Comparison of ENCODE assay signal across 8 cellular contexts in the genomic region with DNA sequence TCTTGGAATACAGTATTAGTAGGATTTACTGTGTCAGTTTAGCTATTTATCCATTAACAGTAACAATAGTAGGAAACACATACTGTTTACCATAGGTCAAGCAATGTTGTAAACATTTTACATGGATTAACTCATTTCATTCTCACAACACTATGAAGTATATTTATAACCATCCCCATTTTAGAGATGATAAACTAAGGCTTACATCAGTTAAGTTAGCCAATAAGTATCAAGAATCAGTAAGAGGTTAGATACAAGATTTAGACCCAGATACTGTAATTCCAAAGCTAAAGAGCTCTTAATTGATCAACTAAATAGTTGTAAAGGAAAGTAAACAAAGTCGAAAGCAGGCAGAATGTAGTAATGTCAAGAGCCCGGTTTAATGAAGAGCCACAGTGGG. TPM values are rescaled to one million over a fixed set of nuclear protein-coding genes. Genes with fewer than 3 reads are reported as not detected.
DNase-seq lines count a peak whose midpoint lies in the region; ATAC-seq and TF ChIP-seq lines count a peak whose summit lies in the region.

No MANE protein-coding gene starts in this region.

- no peak for TF ChIP-seq POLR2A in vagina (IDR thresholded peaks at IDR 0.05)

- TF ChIP-seq CTCF in heart right ventricle (IDR thresholded peaks at IDR 0.05), result no peak
- no peak for TF ChIP-seq CTCF in astrocyte of the spinal cord (IDR thresholded peaks at IDR 0.05; ENCODE audit: low read depth, low read length)
- TF ChIP-seq CTCF in vagina (IDR thresholded peaks at IDR 0.05), result no peak

- H3K9me3 ChIP-seq in heart right ventricle, result no peaks in the 10 kb centered on the region
- H3K9me3 ChIP-seq in vagina, result no peaks in the 10 kb centered on the region

- peak overlapping the region; percentile 75 for H3K27ac Mint-ChIP-seq in memory B cell

- WGBS in heart right ventricle, 2 donors, result 43 to 47% methylated on average over 2 of the region's 2 CpGs

- no peaks in the 10 kb centered on the region for H3K27me3 Mint-ChIP-seq in memory B cell

- H3K4me1 ChIP-seq in heart right ventricle (peaks cover 0 to 29% (median 17%) of the 10 kb centered on the region in 9 donors), vagina (peaks cover 19% of the 10 kb centered on the region)

- ATAC-seq in heart right ventricle, result peak in 1 of 8 donors; percentile 8
- no peak for ATAC-seq in Right ventricle myocardium inferior
- ATAC-seq in memory B cell (ENCODE audit: low read depth), result no peak

- H3K36me3 Mint-ChIP-seq in memory B cell, result peaks cover 8% of the 10 kb centered on the region

- DNase-seq in heart right ventricle (no peak), Right ventricle myocardium inferior (ENCODE audit: missing footprints) (no peak), astrocyte of the spinal cord (ENCODE audit: low read depth, low spot score) (no peak), memory B cell (ENCODE audit: low spot score in 2 of 2) (no peak), vagina (ENCODE audit: extremely low spot score in 2 of 2) (no peak), COLO668 (lab: John Stamatoyannopoulos, UW; ENCODE audit: unreplicated experiment) (no peak), OCI-M1 (lab: John Stamatoyannopoulos, UW) (no peak), NCI-H1436 treated with DMSO at 0.1 percent for 48 hours (lab: John Stamatoyannopoulos, UW) (no peak)

- H3K27ac ChIP-seq in heart right ventricle (no peak overlapping the region), vagina (no peak overlapping the region)

- peaks cover 29% of the 10 kb centered on the region for H3K4me1 Mint-ChIP-seq in memory B cell

- H3K4me3 Mint-ChIP-seq in memory B cell, result peak overlapping the region; percentile 84

- H3K9me3 Mint-ChIP-seq in memory B cell, result no peaks in the 10 kb centered on the region

- H3K36me3 ChIP-seq in heart right ventricle (peaks cover 0 to 23% (median 0%) of the 10 kb centered on the region in 9 donors), vagina (peaks cover 0 to 2% of the 10 kb centered on the region in 2 donors)

- H3K27me3 ChIP-seq in heart right ventricle, result no peaks in the 10 kb centered on the region
- no peaks in the 10 kb centered on the region for H3K27me3 ChIP-seq in vagina

- in situ Hi-C loops in astrocyte of the spinal cord (cut with HindIII; ENCODE audit: low sequenced_read_pairs), result no loop called here

- peak overlapping the region; percentile 68 to 84 (median 78) for H3K4me3 ChIP-seq in heart right ventricle
- peak overlapping the region; percentile 91 for H3K4me3 ChIP-seq in astrocyte of the spinal cord (ENCODE audit: low read depth, low read length)
- peak overlapping the region; percentile 73 to 76 for H3K4me3 ChIP-seq in vagina

- intact Hi-C loops in heart right ventricle (cut with DNase I), result no loop called here
- intact Hi-C loops in Right ventricle myocardium inferior (cut with DNase I), result loop anchor here (10.0 kb wide), 1 partner anchor 61 kb away; the partner anchor contains the start of gene COX16
- intact Hi-C loops in vagina (cut with DNase I), result no loop called here

RNA-seq across cellular contexts. Expression of gene SYNJ2BP, which starts 1.1 kb away (rescaled TPM):
- 10 to 100 TPM; 50.6 to 64.8 (median 54.3) TPM for total RNA-seq in heart right ventricle
- 10 to 100 TPM; 11.6 to 13.6 TPM for polyA plus RNA-seq in heart right ventricle
- 55.9 TPM for total RNA-seq in Right ventricle myocardium inferior
- 20.9 TPM for total RNA-seq in vagina

RNA-seq across cellular contexts. Expression of gene ADAM21, which starts 36.2 kb away (rescaled TPM):
- total RNA-seq in heart right ventricle, result under 1 TPM in 7 of 10 donors, not detected in 3; 0.10 to 0.31 (median 0.26) TPM
- polyA plus RNA-seq in heart right ventricle, result under 1 TPM in 1 of 2 donors, not detected in 1; 0.16 TPM
- 0.38 TPM for total RNA-seq in Right ventricle myocardium inferior
- total RNA-seq in vagina, result not detected

RNA-seq across cellular contexts. Expression of gene COX16, which starts 56.3 kb away (rescaled TPM):
- total RNA-seq in heart right ventricle (10 to 100 TPM; 22.8 to 49.1 (median 38.9) TPM), Right ventricle myocardium inferior (40.3 TPM), vagina (23.3 TPM)
- 10 to 100 TPM; 34.0 to 48.8 TPM for polyA plus RNA-seq in heart right ventricle
